Comparison of ENCODE assay signal across 2 cellular contexts in genomic region chr1:8139941-8140340, GRCh38.
TF ChIP-seq lines count a peak whose summit lies in the region.

No MANE protein-coding gene starts in this region.

TF ChIP-seq in IMR-90, 13 proteins besides CTCF, POLR2A, EP300 and RAD21:
- TF ChIP-seq RFX5 (IDR thresholded peaks at IDR 0.05; ENCODE audit: low read depth, low read length), result no peak
- no peak for TF ChIP-seq BHLHE40 (IDR thresholded peaks at IDR 0.05; ENCODE audit: low read depth, low read length)
- TF ChIP-seq NFE2L2 (IDR thresholded peaks at IDR 0.05; ENCODE audit: low read depth, low read length), result no peak
- TF ChIP-seq SMC3 (IDR thresholded peaks at IDR 0.05; ENCODE audit: low read depth, low read length), result no peak
- TF ChIP-seq MXI1 (IDR thresholded peaks at IDR 0.05; ENCODE audit: borderline replicate concordance, low read depth, low read length), result no peak
- TF ChIP-seq, protein P1, sequence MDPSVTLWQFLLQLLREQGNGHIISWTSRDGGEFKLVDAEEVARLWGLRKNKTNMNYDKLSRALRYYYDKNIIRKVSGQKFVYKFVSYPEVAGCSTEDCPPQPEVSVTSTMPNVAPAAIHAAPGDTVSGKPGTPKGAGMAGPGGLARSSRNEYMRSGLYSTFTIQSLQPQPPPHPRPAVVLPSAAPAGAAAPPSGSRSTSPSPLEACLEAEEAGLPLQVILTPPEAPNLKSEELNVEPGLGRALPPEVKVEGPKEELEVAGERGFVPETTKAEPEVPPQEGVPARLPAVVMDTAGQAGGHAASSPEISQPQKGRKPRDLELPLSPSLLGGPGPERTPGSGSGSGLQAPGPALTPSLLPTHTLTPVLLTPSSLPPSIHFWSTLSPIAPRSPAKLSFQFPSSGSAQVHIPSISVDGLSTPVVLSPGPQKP (IDR thresholded peaks at IDR 0.05; ENCODE audit: borderline replicate concordance, low read depth, low read length), result no peak
- TF ChIP-seq MAFK (IDR thresholded peaks at IDR 0.05; ENCODE audit: low read depth, low read length), result no peak
- no peak for TF ChIP-seq RCOR1 (IDR thresholded peaks at IDR 0.05; ENCODE audit: insufficient replicate concordance, low read length)
- TF ChIP-seq MAZ (IDR thresholded peaks at IDR 0.05; ENCODE audit: borderline replicate concordance, low read depth, low read length), result no peak
- no peak for TF ChIP-seq CEBPB (IDR thresholded peaks at IDR 0.05; ENCODE audit: low read depth, low read length)
- TF ChIP-seq CHD1 (IDR thresholded peaks at IDR 0.05; ENCODE audit: low read depth, low read length), result no peak
- TF ChIP-seq FOS (IDR thresholded peaks at IDR 0.05; ENCODE audit: low read depth, low read length), result no peak

TF ChIP-seq in H1, 55 proteins besides CTCF, POLR2A, EP300 and RAD21:
- TF ChIP-seq PHF8 (conservative IDR thresholded peaks at IDR 0.05; ENCODE audit: low read depth, low read length) (no peak), E2F6 (IDR thresholded peaks at IDR 0.05) (no peak), CHD1 (IDR thresholded peaks at IDR 0.05; ENCODE audit: low read depth, low read length) (no peak), CTBP2 (IDR thresholded peaks at IDR 0.05; ENCODE audit: borderline replicate concordance, insufficient read depth, insufficient read length, low read length) (no peak), CHD2 (IDR thresholded peaks at IDR 0.05; ENCODE audit: low read length) (no peak), SUZ12 (IDR thresholded peaks at IDR 0.05; ENCODE audit: low read length) (no peak), HDAC2 (IDR thresholded peaks at IDR 0.05; ENCODE audit: borderline replicate concordance in 1 of 2, low read depth in 2 of 2, low read length in 2 of 2) (no peak), EGR1 (IDR thresholded peaks at IDR 0.05; ENCODE audit: borderline replicate concordance, low read depth, low read length) (no peak), ATF2 (IDR thresholded peaks at IDR 0.05; ENCODE audit: low read length) (no peak), TBP (IDR thresholded peaks at IDR 0.05; ENCODE audit: low read depth, low read length) (no peak), SP1 (IDR thresholded peaks at IDR 0.05; ENCODE audit: low read depth, low read length) (no peak), FOSL1 (IDR thresholded peaks at IDR 0.05; ENCODE audit: insufficient read depth, low read depth, low read length) (no peak), HDAC6 (IDR thresholded peaks at IDR 0.05; ENCODE audit: low read depth, low read length) (no peak), POLR2AphosphoS5 (IDR thresholded peaks at IDR 0.05; ENCODE audit: low read depth, low read length) (no peak), TCF12 (IDR thresholded peaks at IDR 0.05; ENCODE audit: low read depth, low read length) (no peak), RXRA (IDR thresholded peaks at IDR 0.05; ENCODE audit: insufficient read depth, low read depth, low read length) (no peak), BACH1 (IDR thresholded peaks at IDR 0.05; ENCODE audit: low read length) (no peak), SIN3A (conservative IDR thresholded peaks at IDR 0.05 in 1 of 2, IDR thresholded peaks at IDR 0.05 in 1 of 2; ENCODE audit: low read depth in 1 of 2, low read length in 2 of 2) (no peak), CHD7 (IDR thresholded peaks at IDR 0.05; ENCODE audit: insufficient replicate concordance, low read length) (no peak)
- TF ChIP-seq, protein P2, sequence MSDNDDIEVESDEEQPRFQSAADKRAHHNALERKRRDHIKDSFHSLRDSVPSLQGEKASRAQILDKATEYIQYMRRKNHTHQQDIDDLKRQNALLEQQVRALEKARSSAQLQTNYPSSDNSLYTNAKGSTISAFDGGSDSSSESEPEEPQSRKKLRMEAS (IDR thresholded peaks at IDR 0.05), result no peak
